Comparison of ENCODE assay signal across 10 cellular contexts in the genomic region with DNA sequence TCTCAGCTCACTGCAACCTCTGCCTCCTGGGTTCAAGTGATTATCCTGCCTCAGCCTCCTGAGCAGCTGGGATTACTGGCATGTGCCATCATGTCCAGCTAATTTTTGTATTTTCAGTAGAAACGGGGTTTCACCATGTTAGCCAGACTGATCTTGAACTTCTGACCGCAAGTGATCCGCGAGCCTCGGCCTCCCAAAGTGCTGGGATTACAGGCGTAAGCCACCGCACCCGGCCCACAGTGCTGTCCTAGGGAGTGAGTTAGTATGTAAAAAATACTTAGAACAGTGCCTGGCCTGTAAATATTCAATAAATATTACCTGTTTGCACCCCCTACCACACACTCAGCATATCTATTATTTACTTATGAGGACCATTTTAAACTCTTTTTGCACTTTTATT. TPM values are rescaled to one million over a fixed set of nuclear protein-coding genes. Genes with fewer than 3 reads are reported as not detected.
"Had no signal": no experiment of that assay in that cellular context is flagged by ENCODE, and none has a peak within 500 bp of the region (broad histone marks: within the 10 kb centered on the region; RNA-seq: fewer than 3 reads in every experiment).

No MANE protein-coding gene starts in this region.

RNA-seq across cellular contexts. Expression of a gene that starts 38.5 kb away (rescaled TPM):
- total RNA-seq: OCI-LY7, PC-3, PC-9, Peyer's patch, Right ventricle myocardium inferior, Right ventricle myocardium superior, RPMI7951, SJSA1, SK-MEL-5 had no signal
- polyA plus RNA-seq: SK-N-SH had no signal
